ENCODE assay signal across 1 cellular context in genomic region chrX:151419748-151420147, GRCh38.
TF ChIP-seq lines count a peak whose summit lies in the region.

No MANE protein-coding gene starts in this region.

TF ChIP-seq in GM23338, 12 proteins besides CTCF, POLR2A, EP300 and RAD21 (continued from another document):
- TF ChIP-seq ZNF462 (CRISPR knock-in tag; IDR thresholded peaks at IDR 0.05): no peak
- no peak for TF ChIP-seq CREB1 (CRISPR knock-in tag; IDR thresholded peaks at IDR 0.05; ENCODE audit: low read depth)
- TF ChIP-seq, protein P1, sequence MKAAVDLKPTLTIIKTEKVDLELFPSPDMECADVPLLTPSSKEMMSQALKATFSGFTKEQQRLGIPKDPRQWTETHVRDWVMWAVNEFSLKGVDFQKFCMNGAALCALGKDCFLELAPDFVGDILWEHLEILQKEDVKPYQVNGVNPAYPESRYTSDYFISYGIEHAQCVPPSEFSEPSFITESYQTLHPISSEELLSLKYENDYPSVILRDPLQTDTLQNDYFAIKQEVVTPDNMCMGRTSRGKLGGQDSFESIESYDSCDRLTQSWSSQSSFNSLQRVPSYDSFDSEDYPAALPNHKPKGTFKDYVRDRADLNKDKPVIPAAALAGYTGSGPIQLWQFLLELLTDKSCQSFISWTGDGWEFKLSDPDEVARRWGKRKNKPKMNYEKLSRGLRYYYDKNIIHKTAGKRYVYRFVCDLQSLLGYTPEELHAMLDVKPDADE (IDR thresholded peaks at IDR 0.05): no peak
- no peak for TF ChIP-seq ZNF331 (CRISPR knock-in tag; IDR thresholded peaks at IDR 0.05; ENCODE audit: low read depth)
- TF ChIP-seq NANOG (IDR thresholded peaks at IDR 0.05; ENCODE audit: borderline replicate concordance): no peak
- no peak for TF ChIP-seq EZH2phosphoT487 (IDR thresholded peaks at IDR 0.05; ENCODE audit: unreplicated experiment)
- TF ChIP-seq, protein P2, sequence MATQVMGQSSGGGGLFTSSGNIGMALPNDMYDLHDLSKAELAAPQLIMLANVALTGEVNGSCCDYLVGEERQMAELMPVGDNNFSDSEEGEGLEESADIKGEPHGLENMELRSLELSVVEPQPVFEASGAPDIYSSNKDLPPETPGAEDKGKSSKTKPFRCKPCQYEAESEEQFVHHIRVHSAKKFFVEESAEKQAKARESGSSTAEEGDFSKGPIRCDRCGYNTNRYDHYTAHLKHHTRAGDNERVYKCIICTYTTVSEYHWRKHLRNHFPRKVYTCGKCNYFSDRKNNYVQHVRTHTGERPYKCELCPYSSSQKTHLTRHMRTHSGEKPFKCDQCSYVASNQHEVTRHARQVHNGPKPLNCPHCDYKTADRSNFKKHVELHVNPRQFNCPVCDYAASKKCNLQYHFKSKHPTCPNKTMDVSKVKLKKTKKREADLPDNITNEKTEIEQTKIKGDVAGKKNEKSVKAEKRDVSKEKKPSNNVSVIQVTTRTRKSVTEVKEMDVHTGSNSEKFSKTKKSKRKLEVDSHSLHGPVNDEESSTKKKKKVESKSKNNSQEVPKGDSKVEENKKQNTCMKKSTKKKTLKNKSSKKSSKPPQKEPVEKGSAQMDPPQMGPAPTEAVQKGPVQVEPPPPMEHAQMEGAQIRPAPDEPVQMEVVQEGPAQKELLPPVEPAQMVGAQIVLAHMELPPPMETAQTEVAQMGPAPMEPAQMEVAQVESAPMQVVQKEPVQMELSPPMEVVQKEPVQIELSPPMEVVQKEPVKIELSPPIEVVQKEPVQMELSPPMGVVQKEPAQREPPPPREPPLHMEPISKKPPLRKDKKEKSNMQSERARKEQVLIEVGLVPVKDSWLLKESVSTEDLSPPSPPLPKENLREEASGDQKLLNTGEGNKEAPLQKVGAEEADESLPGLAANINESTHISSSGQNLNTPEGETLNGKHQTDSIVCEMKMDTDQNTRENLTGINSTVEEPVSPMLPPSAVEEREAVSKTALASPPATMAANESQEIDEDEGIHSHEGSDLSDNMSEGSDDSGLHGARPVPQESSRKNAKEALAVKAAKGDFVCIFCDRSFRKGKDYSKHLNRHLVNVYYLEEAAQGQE (IDR thresholded peaks at IDR 0.05; ENCODE audit: unreplicated experiment): no peak
- TF ChIP-seq EZH2 (IDR thresholded peaks at IDR 0.05; ENCODE audit: low read depth, unreplicated experiment): no peak
